10 cellular contexts compared by ENCODE assay signal in the genomic region with DNA sequence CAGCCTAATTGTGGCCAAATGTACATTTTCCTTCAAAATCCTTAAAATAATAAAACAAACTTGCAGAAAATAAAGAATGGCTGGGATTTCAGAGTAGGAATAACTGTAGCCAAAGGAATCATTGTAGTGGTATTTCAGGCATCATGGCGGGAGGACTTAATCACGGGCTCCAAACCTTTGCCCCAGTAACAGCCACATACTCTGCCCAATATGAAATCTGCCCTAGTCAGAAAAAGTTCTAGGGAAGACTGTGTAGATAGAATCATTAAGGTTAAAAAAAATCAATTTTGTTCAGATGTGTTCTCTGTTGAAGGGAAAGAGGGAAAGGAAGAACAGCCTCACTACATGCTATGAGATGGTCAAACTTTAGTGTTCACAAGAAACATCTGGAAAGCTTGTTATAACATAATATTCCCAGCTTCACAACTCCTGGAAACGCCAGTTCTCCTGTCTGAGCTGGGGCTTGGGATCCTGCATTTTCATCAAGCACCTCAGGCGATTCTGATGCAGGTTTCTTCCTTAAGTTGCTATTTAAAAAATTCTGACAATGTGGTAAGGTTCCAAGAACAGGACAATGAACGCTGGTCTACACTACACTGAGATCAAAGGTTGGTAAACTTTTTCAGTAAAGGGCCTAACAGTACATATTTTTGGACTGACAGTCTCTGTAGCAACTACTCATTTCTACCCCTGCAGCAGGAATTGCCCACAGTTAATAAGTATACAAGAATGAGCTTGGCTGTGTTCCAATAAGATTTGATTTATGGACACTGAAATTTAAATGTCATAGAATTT.
DNase-seq lines count a peak whose midpoint lies in the region; ATAC-seq and TF ChIP-seq lines count a peak whose summit lies in the region.
"Had no signal": no experiment of that assay in that cellular context is flagged by ENCODE, and none has a peak within 500 bp of the region (broad histone marks: within the 10 kb centered on the region; RNA-seq: fewer than 3 reads in every experiment).

No MANE protein-coding gene starts in this region.

- ATAC-seq in HCT116 (no peak; the same call in 1 of the 2 replicates), WTC11 (no peak)
- ATAC-seq: Panc1 had no signal

- H3K9me3 Mint-ChIP-seq in WTC11 = peaks cover 15% of the 10 kb centered on the region

- H3K9ac ChIP-seq in HCT116 (ENCODE audit: low read length) (no peak overlapping the region), adipocyte (ENCODE audit: low read length) (peak overlapping the region; percentile 79)

- no TSS peak for BruUV-seq in HCT116 (replicated peaks; lab: Mats Ljungman, UMichigan)

- no peaks in the 10 kb centered on the region for H3K27me3 ChIP-seq in HCT116 (ENCODE audit: insufficient read depth, low read length)
- H3K27me3 ChIP-seq in adipocyte (replicated peaks; ENCODE audit: control insufficient read depth, insufficient read depth, low read length) = no peaks in the 10 kb centered on the region

- no peak overlapping the region for H3K27ac ChIP-seq in HCT116 (ENCODE audit: low read depth, low read length)
- H3K27ac ChIP-seq: prostate gland had no signal

- no peak overlapping the region for H3K27ac Mint-ChIP-seq in WTC11

- TF ChIP-seq POLR2A in HCT116 (IDR thresholded peaks at IDR 0.05; ENCODE audit: borderline replicate concordance, extremely low read depth, insufficient read depth, insufficient read length) = no peak

- CTCF ChIA-PET in HCT116 (lab: Charles Lee) = interaction anchor here (1.0 kb wide), 1 partner anchor 396 kb away, joined by 3 read pairs; no protein-coding TSS in a partner anchor
- CTCF ChIA-PET in WTC11 (lab: Charles Lee) = interaction anchor here (0.9 to 1.0 kb wide), 2 partner anchors 9 to 345 kb away, joined by 3 read pairs; no protein-coding TSS in a partner anchor

- H3K4me3 Mint-ChIP-seq in WTC11 = no peak overlapping the region

- POLR2A ChIA-PET in HCT116 (lab: Charles Lee) (no interaction called here), WTC11 (lab: Charles Lee) (no interaction called here)

- H3K4me1 ChIP-seq in HCT116 (ENCODE audit: control insufficient read depth in 1 of 2, insufficient read depth in 2 of 2, low read length in 2 of 2) (peaks cover 69 to 80% of the 10 kb centered on the region in 2 experiments), adipocyte (ENCODE audit: control insufficient read depth, insufficient read depth, low read length) (peaks cover 78% of the 10 kb centered on the region)
- H3K4me1 ChIP-seq: prostate gland had no signal

- H3K4me2 ChIP-seq in HCT116 (ENCODE audit: low read length) = peak overlapping the region; percentile 50; the same call in 1 of the 2 replicates

- no peaks in the 10 kb centered on the region for H4K20me1 ChIP-seq in HCT116 (ENCODE audit: insufficient read depth)

- no peak for TF ChIP-seq RAD21 in HCT116 (IDR thresholded peaks at IDR 0.05; ENCODE audit: low read depth)

- H3K4me3 ChIP-seq in HCT116 (replicated peaks in 1 of 2; ENCODE audit: low read depth in 1 of 2, low read length in 2 of 2) = no peak overlapping the region
- H3K4me3 ChIP-seq in adipocyte (ENCODE audit: low read length) = peak overlapping the region; percentile 19
- H3K4me3 ChIP-seq: prostate gland had no signal

- H3K4me1 Mint-ChIP-seq in WTC11 = peaks cover 23% of the 10 kb centered on the region

- H3K9me3 ChIP-seq in HCT116 (ENCODE audit: control insufficient read depth in 1 of 2, insufficient read depth in 1 of 2, low read depth in 1 of 2, low read length in 2 of 2) (no peaks in the 10 kb centered on the region), adipocyte (ENCODE audit: control insufficient read depth, low read length) (no peaks in the 10 kb centered on the region)
- H3K9me3 ChIP-seq: prostate gland had no signal

- RAD21 ChIA-PET in HCT116 (lab: Charles Lee; ENCODE audit: low non-redundant PET in 1 of 2, low total read pairs in 2 of 2, uncharacterized antibody in 2 of 2, unreplicated experiment in 2 of 2) = no interaction called here

- DNase-seq in A172 (ENCODE audit: low spot score) (peak; percentile 40), HCT116 (ENCODE audit: low read depth, low spot score) (no peak), adipocyte (ENCODE audit: low read depth) (peak; percentile 71), kidney glomerular epithelial cell (lab: John Stamatoyannopoulos, UW) (peak; percentile 65), NCI-H2171 treated with DMSO at 0.1 percent for 48 hours (lab: John Stamatoyannopoulos, UW) (no peak), WTC11 (ENCODE audit: low spot score) (no peak), NCI-H1417 treated with DMSO at 0.1 percent for 48 hours (lab: John Stamatoyannopoulos, UW) (no peak), SKM-1 (lab: John Stamatoyannopoulos, UW; ENCODE audit: unreplicated experiment) (no peak)

- peaks cover 19% of the 10 kb centered on the region for H3K36me3 Mint-ChIP-seq in WTC11

- H3K79me2 ChIP-seq in HCT116 (ENCODE audit: insufficient read depth, low read length) = no peaks in the 10 kb centered on the region

- H3K36me3 ChIP-seq in HCT116 (ENCODE audit: control insufficient read depth in 1 of 2, insufficient read depth in 2 of 2, low read length in 2 of 2) = no peaks in the 10 kb centered on the region
- peaks cover 10% of the 10 kb centered on the region for H3K36me3 ChIP-seq in adipocyte (ENCODE audit: control insufficient read depth, insufficient read depth, low read length, severe bottlenecking)
- H3K36me3 ChIP-seq: prostate gland had no signal

- intact Hi-C loops in HCT116 (cut with micrococcal nuclease) = no loop called here

- no peaks in the 10 kb centered on the region for H3K27me3 Mint-ChIP-seq in WTC11 (ENCODE audit: low read depth)

- no peak overlapping the region for H2AFZ ChIP-seq in HCT116 (ENCODE audit: low read depth, low read length, poor library complexity, severe bottlenecking)

- TF ChIP-seq CTCF in HCT116 (IDR thresholded peaks at IDR 0.05 in 2 of 3, conservative IDR thresholded peaks at IDR 0.05 in 1 of 3; ENCODE audit: borderline replicate concordance in 1 of 3, insufficient read depth in 1 of 3, low read depth in 2 of 3, low read length in 2 of 3) (no peak), WTC11 (IDR thresholded peaks at IDR 0.05) (no peak)

- no peaks in the 10 kb centered on the region for H3K9me2 ChIP-seq in HCT116 (ENCODE audit: insufficient read depth)

TF ChIP-seq in HCT116, 20 proteins besides CTCF, POLR2A, EP300 and RAD21:
- TF ChIP-seq CBX3 (IDR thresholded peaks at IDR 0.05; ENCODE audit: low read depth) = no peak
- peak; percentile 16; the same call in 1 of the 2 replicates for TF ChIP-seq SP1 (IDR thresholded peaks at IDR 0.05; ENCODE audit: low read depth)
- TF ChIP-seq, protein P1, sequence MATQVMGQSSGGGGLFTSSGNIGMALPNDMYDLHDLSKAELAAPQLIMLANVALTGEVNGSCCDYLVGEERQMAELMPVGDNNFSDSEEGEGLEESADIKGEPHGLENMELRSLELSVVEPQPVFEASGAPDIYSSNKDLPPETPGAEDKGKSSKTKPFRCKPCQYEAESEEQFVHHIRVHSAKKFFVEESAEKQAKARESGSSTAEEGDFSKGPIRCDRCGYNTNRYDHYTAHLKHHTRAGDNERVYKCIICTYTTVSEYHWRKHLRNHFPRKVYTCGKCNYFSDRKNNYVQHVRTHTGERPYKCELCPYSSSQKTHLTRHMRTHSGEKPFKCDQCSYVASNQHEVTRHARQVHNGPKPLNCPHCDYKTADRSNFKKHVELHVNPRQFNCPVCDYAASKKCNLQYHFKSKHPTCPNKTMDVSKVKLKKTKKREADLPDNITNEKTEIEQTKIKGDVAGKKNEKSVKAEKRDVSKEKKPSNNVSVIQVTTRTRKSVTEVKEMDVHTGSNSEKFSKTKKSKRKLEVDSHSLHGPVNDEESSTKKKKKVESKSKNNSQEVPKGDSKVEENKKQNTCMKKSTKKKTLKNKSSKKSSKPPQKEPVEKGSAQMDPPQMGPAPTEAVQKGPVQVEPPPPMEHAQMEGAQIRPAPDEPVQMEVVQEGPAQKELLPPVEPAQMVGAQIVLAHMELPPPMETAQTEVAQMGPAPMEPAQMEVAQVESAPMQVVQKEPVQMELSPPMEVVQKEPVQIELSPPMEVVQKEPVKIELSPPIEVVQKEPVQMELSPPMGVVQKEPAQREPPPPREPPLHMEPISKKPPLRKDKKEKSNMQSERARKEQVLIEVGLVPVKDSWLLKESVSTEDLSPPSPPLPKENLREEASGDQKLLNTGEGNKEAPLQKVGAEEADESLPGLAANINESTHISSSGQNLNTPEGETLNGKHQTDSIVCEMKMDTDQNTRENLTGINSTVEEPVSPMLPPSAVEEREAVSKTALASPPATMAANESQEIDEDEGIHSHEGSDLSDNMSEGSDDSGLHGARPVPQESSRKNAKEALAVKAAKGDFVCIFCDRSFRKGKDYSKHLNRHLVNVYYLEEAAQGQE (IDR thresholded peaks at IDR 0.05; ENCODE audit: low read depth) = no peak
- no peak for TF ChIP-seq EZH2 (IDR thresholded peaks at IDR 0.05)

TF ChIP-seq in WTC11, 78 proteins besides CTCF, POLR2A, EP300 and RAD21 (continues in another document):
- TF ChIP-seq ETV6 (CRISPR knock-in tag; IDR thresholded peaks at IDR 0.05) (no peak), STAT6 (CRISPR knock-in tag; conservative IDR thresholded peaks at IDR 0.05; ENCODE audit: low read depth) (no peak), ESRRA (CRISPR knock-in tag; IDR thresholded peaks at IDR 0.05; ENCODE audit: borderline replicate concordance) (no peak)

Comparison
In these comparisons a context has a peak if more than half of its experiments do, and no peak if none do; other contexts are left out.
1. DNase-seq: peak in A172 (single experiment), adipocyte (single experiment) and kidney glomerular epithelial cell (single experiment); none in HCT116 (single experiment), NCI-H2171 treated with DMSO at 0.1 percent for 48 hours (single experiment), WTC11 (single experiment), NCI-H1417 treated with DMSO at 0.1 percent for 48 hours (single experiment) and SKM-1 (single experiment).